8 cellular contexts compared by ENCODE assay signal in the genomic region with DNA sequence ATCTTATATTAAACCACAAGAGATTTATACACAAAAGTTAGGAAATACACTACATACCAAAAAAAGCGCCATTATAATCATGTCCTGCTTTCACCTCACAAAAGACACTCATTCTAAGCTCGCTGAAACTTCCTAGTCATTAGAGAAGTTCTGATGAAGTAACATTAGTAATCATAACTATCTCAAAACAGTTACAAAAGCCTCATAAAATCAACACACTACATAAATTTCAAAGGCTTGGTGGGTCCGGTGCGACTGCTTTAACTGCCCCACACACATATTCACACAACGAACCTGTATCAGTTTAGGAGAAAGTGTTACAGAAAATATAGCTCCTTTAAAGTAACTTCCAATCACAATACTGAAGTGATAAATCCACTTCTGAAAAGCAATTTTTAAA. TPM values are rescaled to one million over a fixed set of nuclear protein-coding genes. Genes with fewer than 3 reads are reported as not detected.
DNase-seq lines count a peak whose midpoint lies in the region; ATAC-seq and TF ChIP-seq lines count a peak whose summit lies in the region.

No MANE protein-coding gene starts in this region.

- peak overlapping the region; percentile 92 for H3K9ac ChIP-seq in iPS-20b (ENCODE audit: low read depth, low read length)
- H3K9ac ChIP-seq in stomach smooth muscle (ENCODE audit: low read length in 2 of 2): peak overlapping the region in 1 of 2 donors; percentile 43

- H3K9me3 Mint-ChIP-seq in HFFc6: no peaks in the 10 kb centered on the region
- H3K9me3 Mint-ChIP-seq in activated naive CD4-positive, alpha-beta T cell treated with anti-CD3 and anti-CD28 coated beads, Interleukin-2, amount 50 U/mL, for 24 hours: no peaks in the 10 kb centered on the region

- H3K27me3 ChIP-seq in iPS-20b (ENCODE audit: insufficient read depth, low read length) (no peaks in the 10 kb centered on the region), stomach smooth muscle (ENCODE audit: control insufficient read depth in 1 of 2, insufficient read depth in 2 of 2, low read length in 2 of 2) (no peaks in the 10 kb centered on the region)

- H3K9me3 ChIP-seq in iPS-20b (ENCODE audit: insufficient read depth, low read depth, low read length) (no peaks in the 10 kb centered on the region), stomach smooth muscle (ENCODE audit: control insufficient read depth in 2 of 2, low read length in 2 of 2) (no peaks in the 10 kb centered on the region)

- H3K27ac Mint-ChIP-seq in HFFc6: peak overlapping the region; percentile 91
- H3K27ac Mint-ChIP-seq in activated naive CD4-positive, alpha-beta T cell treated with anti-CD3 and anti-CD28 coated beads, Interleukin-2, amount 50 U/mL, for 24 hours: peak overlapping the region; percentile 95

- DNase-seq in AG09309 (ENCODE audit: low read depth): no peak
- no peak for DNase-seq in HFFc6
- no peak for DNase-seq in RPMI8226
- DNase-seq in NCI-H2029 treated with DMSO at 0.1 percent for 48 hours (lab: John Stamatoyannopoulos, UW): no peak

- H3K4me3 Mint-ChIP-seq in HFFc6: peak overlapping the region; percentile 93
- H3K4me3 Mint-ChIP-seq in activated naive CD4-positive, alpha-beta T cell treated with anti-CD3 and anti-CD28 coated beads, Interleukin-2, amount 50 U/mL, for 24 hours: peak overlapping the region; percentile 95

- peaks cover 8% of the 10 kb centered on the region for H3K36me3 Mint-ChIP-seq in HFFc6 (ENCODE audit: low read depth)
- H3K36me3 Mint-ChIP-seq in activated naive CD4-positive, alpha-beta T cell treated with anti-CD3 and anti-CD28 coated beads, Interleukin-2, amount 50 U/mL, for 24 hours: peaks cover 4% of the 10 kb centered on the region

- H3K27me3 Mint-ChIP-seq in HFFc6 (ENCODE audit: insufficient read depth): no peaks in the 10 kb centered on the region; the same call in none of the 2 replicates
- H3K27me3 Mint-ChIP-seq in activated naive CD4-positive, alpha-beta T cell treated with anti-CD3 and anti-CD28 coated beads, Interleukin-2, amount 50 U/mL, for 24 hours: no peaks in the 10 kb centered on the region

- peaks cover 59% of the 10 kb centered on the region for H3K4me1 Mint-ChIP-seq in HFFc6 (ENCODE audit: low read depth)
- H3K4me1 Mint-ChIP-seq in activated naive CD4-positive, alpha-beta T cell treated with anti-CD3 and anti-CD28 coated beads, Interleukin-2, amount 50 U/mL, for 24 hours: peaks cover 64% of the 10 kb centered on the region

- TF ChIP-seq CTCF in AG09309 (IDR thresholded peaks at IDR 0.05; ENCODE audit: control insufficient read depth, insufficient read depth, low read depth, low read length, missing control alignments) (no peak), HFFc6 (IDR thresholded peaks at IDR 0.05) (no peak)

- ATAC-seq in HG02938 (IDR thresholded peaks at IDR 0.05; ENCODE audit: unreplicated experiment): no peak

- H3K4me1 ChIP-seq in iPS-20b (ENCODE audit: insufficient read depth, low read length) (peaks cover 15% of the 10 kb centered on the region; the same call in 1 of the 2 replicates), stomach smooth muscle (ENCODE audit: control insufficient read depth, insufficient read depth, low read length) (peaks cover 4% of the 10 kb centered on the region)

- H3K36me3 ChIP-seq in iPS-20b (ENCODE audit: insufficient read depth, low read depth, low read length) (peaks cover 25% of the 10 kb centered on the region; the same call in 1 of the 2 replicates), stomach smooth muscle (ENCODE audit: control insufficient read depth in 2 of 2, insufficient read depth in 2 of 2, low read length in 2 of 2) (no peaks in the 10 kb centered on the region)

- H3K27ac ChIP-seq in iPS-20b (ENCODE audit: low read length) (no peak overlapping the region), stomach smooth muscle (ENCODE audit: low read length) (peak overlapping the region; percentile 84)

- H3K4me3 ChIP-seq in AG09309 (ENCODE audit: control insufficient read depth, low read depth, low read length) (peak overlapping the region; percentile 30), iPS-20b (ENCODE audit: low read length) (peak overlapping the region; percentile 92), stomach smooth muscle (ENCODE audit: low read length in 2 of 2) (peak overlapping the region; percentile 60 to 73)

RNA-seq across cellular contexts. Expression of a gene that starts 1.9 kb away (rescaled TPM):
- 10 to 100 TPM; 15.7 to 18.7 (median 17.6) TPM for total RNA-seq in HFFc6 (2021; fragmentation: NEBNext Ultra II Directional; extraction: Animal tissue kit (Norgen Biotek cat#: 25700))

Comparison
In these comparisons a context has a peak if more than half of its experiments do, and no peak if none do; other contexts are left out.
1. H3K4me3 ChIP-seq: peak in every context shown above with its lines; median percentile 92 in iPS-20b; 66 in stomach smooth muscle; 30 in AG09309.